ENCODE assay signal across 8 cellular contexts in the genomic region with DNA sequence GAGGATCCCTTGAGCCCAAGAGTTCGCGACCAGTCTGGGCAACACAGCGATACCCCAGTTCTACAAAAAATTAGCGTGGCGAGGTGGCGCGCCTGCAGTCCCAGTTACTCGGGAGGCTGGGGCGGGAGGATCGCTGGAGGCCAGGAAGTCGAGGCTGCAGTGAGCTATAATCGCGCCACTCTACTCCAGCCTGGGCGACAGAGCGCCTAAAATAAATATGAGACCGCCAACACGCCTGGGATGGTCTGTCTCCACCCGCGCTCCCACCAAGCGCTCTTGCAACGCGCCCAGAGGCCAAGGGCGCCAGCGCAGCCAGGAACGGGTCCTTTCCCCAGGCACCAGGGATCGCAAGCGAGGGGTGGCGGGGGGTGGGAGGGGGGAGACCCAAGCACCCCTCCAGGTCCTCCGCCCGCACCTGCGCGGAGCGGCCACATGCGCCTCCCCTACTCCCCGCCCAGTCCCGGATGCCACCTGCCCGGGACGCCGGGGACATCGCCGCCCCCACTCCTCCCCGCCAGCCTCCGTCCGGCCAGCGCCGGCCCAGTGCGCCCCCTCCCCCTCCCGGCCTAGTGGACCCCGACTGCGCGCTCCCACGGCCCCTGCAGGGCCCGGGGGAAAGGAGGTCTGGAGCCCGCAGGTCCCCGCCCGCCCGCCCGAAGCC. TPM values are rescaled to one million over a fixed set of nuclear protein-coding genes. Genes with fewer than 3 reads are reported as not detected.
DNase-seq lines count a peak whose midpoint lies in the region; ATAC-seq and TF ChIP-seq lines count a peak whose summit lies in the region.

No MANE protein-coding gene starts in this region.

- WGBS in mesenchymal stem cell: 2% methylated on average over 30 of the region's 58 CpGs
- WGBS in thyroid gland, 2 donors: 0 to 12% methylated on average over 5 to 7 of the region's 58 CpGs

- H3K9me3 ChIP-seq in SJSA1 (replicated peaks) (no peaks in the 10 kb centered on the region), mesenchymal stem cell (ENCODE audit: control insufficient read depth, low read length) (no peaks in the 10 kb centered on the region), thyroid gland (no peaks in the 10 kb centered on the region)

- TF ChIP-seq POLR2A in thyroid gland (IDR thresholded peaks at IDR 0.05): no peak

- ATAC-seq in HG02970 (IDR thresholded peaks at IDR 0.05; ENCODE audit: low FRiP score, unreplicated experiment): peak; percentile 32
- no peak for ATAC-seq in HG03097 (IDR thresholded peaks at IDR 0.05; ENCODE audit: low FRiP score, unreplicated experiment)

- H3K36me3 ChIP-seq in SJSA1 (0 out of 2 replicates have a peak, but pooled peaks cover 3% of the 10 kb centered on the region), mesenchymal stem cell (ENCODE audit: control insufficient read depth in 1 of 2, insufficient read depth in 2 of 2, low read depth in 1 of 2, low read length in 2 of 2) (peaks cover 0 to 3% of the 10 kb centered on the region in 2 experiments), thyroid gland (no peaks in the 10 kb centered on the region)

- H2BK15ac ChIP-seq in mesenchymal stem cell (ENCODE audit: low read depth, poor library complexity, severe bottlenecking): peak overlapping the region; percentile 77

- no peak overlapping the region for H3K27ac ChIP-seq in SJSA1
- H3K27ac ChIP-seq in mesenchymal stem cell (ENCODE audit: low read length, poor library complexity, severe bottlenecking): no peak overlapping the region
- H3K27ac ChIP-seq in thyroid gland: peak overlapping the region in 1 of 3 donors; percentile 71

- peaks cover 10% of the 10 kb centered on the region for H3K79me1 ChIP-seq in mesenchymal stem cell (replicated peaks; ENCODE audit: low read length, poor library complexity, severe bottlenecking)

- H3K23ac ChIP-seq in mesenchymal stem cell (ENCODE audit: low read length in 2 of 2): no peak overlapping the region

- no peaks in the 10 kb centered on the region for H3K27me3 ChIP-seq in SJSA1 (replicated peaks)
- H3K27me3 ChIP-seq in mesenchymal stem cell (ENCODE audit: control insufficient read depth in 1 of 2, insufficient read depth in 1 of 2, low read length in 2 of 2): peaks cover 0 to 14% of the 10 kb centered on the region in 2 experiments
- H3K27me3 ChIP-seq in thyroid gland: no peaks in the 10 kb centered on the region

- no peak overlapping the region for H3K9ac ChIP-seq in mesenchymal stem cell (ENCODE audit: low read length)

- H3K4me1 ChIP-seq in SJSA1 (replicated peaks) (peaks cover 18% of the 10 kb centered on the region), mesenchymal stem cell (ENCODE audit: control insufficient read depth, insufficient read depth, low read depth, low read length) (peaks cover 18% of the 10 kb centered on the region), thyroid gland (peaks cover 9 to 14% of the 10 kb centered on the region in 2 donors)

- no peak overlapping the region for H2BK12ac ChIP-seq in mesenchymal stem cell (ENCODE audit: low read length in 2 of 2)

- H2BK5ac ChIP-seq in mesenchymal stem cell (ENCODE audit: low read depth, low read length, poor library complexity, severe bottlenecking): no peak overlapping the region

- H3K4me3 ChIP-seq in SJSA1 (peak overlapping the region; percentile 49), mesenchymal stem cell (ENCODE audit: insufficient read depth in 1 of 2, low read depth in 1 of 2, low read length in 2 of 2) (peak overlapping the region in 1 of 2 experiments; percentile 82), thyroid gland (replicated peaks in 1 of 3) (peak overlapping the region in 2 of 3 donors; percentile 35 to 90)

- DNase-seq in NCI-H510A (lab: John Stamatoyannopoulos, UW) (peak; percentile 41), NCI-H510A treated with DMSO at 0.1 percent for 48 hours (lab: John Stamatoyannopoulos, UW) (no peak), SJSA1 (ENCODE audit: low read depth in 1 of 2, low spot score in 2 of 2) (peak in 1 of 2 experiments; percentile 48), cerebellar cortex (ENCODE audit: low spot score) (peak; percentile 10), mesenchymal stem cell (peak; percentile 42), thyroid gland (peak; percentile 76 to 80)

- no peak overlapping the region for H2AK5ac ChIP-seq in mesenchymal stem cell (ENCODE audit: low read length, severe bottlenecking)

- TF ChIP-seq CTCF in thyroid gland (IDR thresholded peaks at IDR 0.05): no peak

- no peak overlapping the region for H3K4ac ChIP-seq in mesenchymal stem cell (ENCODE audit: low read depth in 1 of 2, low read length in 2 of 2)

- peak overlapping the region; percentile 17 to 62 for H3K14ac ChIP-seq in mesenchymal stem cell (ENCODE audit: low read length in 2 of 2)

- intact Hi-C loops in thyroid gland (cut with DNase I): no loop called here

- H3K18ac ChIP-seq in mesenchymal stem cell (ENCODE audit: low read depth in 1 of 2, low read length in 2 of 2): no peak overlapping the region

- no peak overlapping the region for H4K91ac ChIP-seq in mesenchymal stem cell (ENCODE audit: low read length)

- H4K8ac ChIP-seq in mesenchymal stem cell (ENCODE audit: low read length): no peak overlapping the region

- H2BK120ac ChIP-seq in mesenchymal stem cell (ENCODE audit: low read depth, low read length): peak overlapping the region; percentile 37

- H2AFZ ChIP-seq in mesenchymal stem cell (ENCODE audit: low read depth, low read length): peak overlapping the region; percentile 67

- peak overlapping the region; percentile 55 for H3K4me2 ChIP-seq in mesenchymal stem cell (ENCODE audit: low read length, poor library complexity, severe bottlenecking)

RNA-seq across cellular contexts. Expression of a gene that starts 0.4 kb away (rescaled TPM):
- total RNA-seq in SJSA1 (2014; rRNA removed; shearing (Covaris generic)): 42.1 and 49.2 TPM in 2 replicates
- 3.8 TPM for polyA plus RNA-seq in mesenchymal stem cell (2013, experiment 1 of 2)
- 3.6 TPM for polyA plus RNA-seq in mesenchymal stem cell (2013, experiment 2 of 2)
- 10 to 100 TPM; 11.2 to 16.9 (median 13.9) TPM for total RNA-seq in thyroid gland

RNA-seq across cellular contexts. Expression of a gene that starts 16.7 kb away (rescaled TPM):
- 12.1 and 18.3 TPM in 2 replicates for total RNA-seq in SJSA1 (2014; rRNA removed; shearing (Covaris generic))
- polyA plus RNA-seq in mesenchymal stem cell (2013, experiment 1 of 2): 3.7 TPM
- 3.7 TPM for polyA plus RNA-seq in mesenchymal stem cell (2013, experiment 2 of 2)
- 10 to 100 TPM in 2 of 4 donors, 1 to 10 TPM in 2; 9.1 to 11.6 (median 10.0) TPM for total RNA-seq in thyroid gland
